In the genomic region with DNA sequence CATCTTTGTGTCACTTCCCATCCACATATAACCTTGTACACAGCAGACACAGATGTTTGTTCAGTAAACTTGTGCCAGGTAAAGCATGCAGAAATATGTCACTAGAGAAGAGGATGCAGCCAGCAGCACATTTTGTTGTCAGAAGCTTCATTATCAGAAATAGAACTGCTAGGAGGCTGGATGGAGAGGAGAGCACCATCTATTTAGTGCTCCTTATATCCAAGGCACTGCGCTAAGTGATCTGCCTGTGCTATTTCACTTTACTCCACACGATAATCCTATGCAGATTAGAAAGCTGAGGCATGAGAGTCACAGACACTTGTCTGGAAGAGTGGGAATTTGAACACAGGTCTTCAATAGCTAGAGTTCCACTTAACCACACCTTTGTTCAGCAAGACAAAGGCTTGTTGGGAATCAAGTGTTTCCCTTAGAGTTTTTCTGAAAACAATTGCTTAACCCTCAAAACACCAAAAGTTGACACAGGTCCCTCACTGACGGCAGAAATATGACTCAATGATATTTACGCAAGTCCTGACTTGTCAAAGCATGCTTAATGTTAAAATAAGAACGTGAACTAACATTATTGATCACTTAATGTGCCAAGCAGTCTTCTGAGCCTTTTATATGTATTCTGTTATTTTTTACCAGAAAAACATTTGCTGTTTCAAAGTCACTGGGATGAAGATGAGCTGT, we compare ENCODE assay signal across 10 cellular contexts. TPM values are rescaled to one million over a fixed set of nuclear protein-coding genes. Genes with fewer than 3 reads are reported as not detected.
DNase-seq lines count a peak whose midpoint lies in the region; ATAC-seq and TF ChIP-seq lines count a peak whose summit lies in the region.
"Had no signal": no experiment of that assay in that cellular context is flagged by ENCODE, and none has a peak within 500 bp of the region (broad histone marks: within the 10 kb centered on the region; RNA-seq: fewer than 3 reads in every experiment).

No MANE protein-coding gene starts in this region.

- no peak overlapping the region for H2BK12ac ChIP-seq in neuronal stem cell (ENCODE audit: low read length)

- H3K4me1 ChIP-seq in OCI-LY7 (ENCODE audit: insufficient read depth, low read length, poor library complexity, severe bottlenecking) (no peaks in the 10 kb centered on the region), neuronal stem cell (ENCODE audit: control insufficient read depth in 2 of 2, insufficient read depth in 1 of 2, low read depth in 1 of 2, low read length in 2 of 2) (peaks cover 5 to 8% of the 10 kb centered on the region in 2 donors)

- H3K27me3 ChIP-seq in dorsolateral prefrontal cortex (no peaks in the 10 kb centered on the region), neuronal stem cell (ENCODE audit: control insufficient read depth in 3 of 3, insufficient read depth in 3 of 3, low read depth in 1 of 3, low read length in 3 of 3) (peaks cover 0 to 48% (median 0%) of the 10 kb centered on the region in 3 experiments)
- H3K27me3 ChIP-seq: colonic mucosa had no signal

- no peak overlapping the region for H3K18ac ChIP-seq in neuronal stem cell (ENCODE audit: low read length)

- H3K79me1 ChIP-seq in neuronal stem cell (ENCODE audit: low read depth, low read length) = no peaks in the 10 kb centered on the region

- H2AK5ac ChIP-seq in neuronal stem cell (ENCODE audit: low read depth, low read length) = no peak overlapping the region

- no peaks in the 10 kb centered on the region for H4K20me1 ChIP-seq in OCI-LY7 (ENCODE audit: insufficient read depth, low read length)

- ATAC-seq in HG03354 (IDR thresholded peaks at IDR 0.05; ENCODE audit: poor library complexity, severe bottlenecking, unreplicated experiment) (no peak), HG02981 (IDR thresholded peaks at IDR 0.05; ENCODE audit: unreplicated experiment) (no peak)

- DNase-seq in SIG-M5 treated with dmso at 0.1 percent for 504 hours (lab: John Stamatoyannopoulos, UW; ENCODE audit: unreplicated experiment) (peak; percentile 53), SIG-M5 (lab: John Stamatoyannopoulos, UW) (no peak), OCI-LY7 (ENCODE audit: low spot score) (no peak), dorsolateral prefrontal cortex (no peak), neuronal stem cell (ENCODE audit: low spot score) (no peak), dermis blood vessel endothelial cell (no peak)
- DNase-seq: colonic mucosa had no signal

- no peak overlapping the region for H3K23ac ChIP-seq in neuronal stem cell (ENCODE audit: low read depth, low read length, poor library complexity)

- H3K36me3 ChIP-seq in OCI-LY7 (ENCODE audit: insufficient read depth, low read length) (no peaks in the 10 kb centered on the region), neuronal stem cell (replicated peaks in 1 of 2; ENCODE audit: control insufficient read depth in 2 of 2, insufficient read depth in 2 of 2, low read length in 2 of 2) (peaks cover 2 to 12% of the 10 kb centered on the region in 2 donors)
- H3K36me3 ChIP-seq: colonic mucosa had no signal

- peak overlapping the region; percentile 96 for H2AFZ ChIP-seq in OCI-LY7 (ENCODE audit: low read length)
- H2AFZ ChIP-seq in neuronal stem cell (ENCODE audit: low read length) = peak overlapping the region; percentile 98

- H2BK15ac ChIP-seq in neuronal stem cell (ENCODE audit: low read length) = no peak overlapping the region

- H2BK5ac ChIP-seq in neuronal stem cell (ENCODE audit: low read length) = no peak overlapping the region

- intact Hi-C loops in OCI-LY7 (cut with micrococcal nuclease; ENCODE audit: unreplicated experiment) = no loop called here
- intact Hi-C loops in dorsolateral prefrontal cortex (cut with DNase I) = loop anchor here (1.0 to 2.0 kb wide), 3 partner anchors 31 to 64 kb away; partner anchors contain the start of gene LAP3 (in 1 of the 2)

- no CpG with 5 or more reads among the region's 5 CpGs for WGBS in neuronal stem cell (ENCODE audit: extremely low coverage in 2 of 2, insufficient read length in 2 of 2, insufficient replicate concordance in 1 of 2), 2 donors

- POLR2A ChIA-PET in OCI-LY7 (lab: Charles Lee) = interaction anchor here (0.6 kb wide), 1 partner anchor 1103 kb away, joined by 4 read pairs; no protein-coding TSS in a partner anchor

- H3K4me3 ChIP-seq in OCI-LY7 (ENCODE audit: low read depth, low read length, poor library complexity, severe bottlenecking) (peak overlapping the region; percentile 69), dorsolateral prefrontal cortex (peak overlapping the region in 30 of 59 donors; percentile 69 to 94 (median 84)), neuronal stem cell (ENCODE audit: low read length in 2 of 2) (no peak overlapping the region)

- CTCF ChIA-PET in OCI-LY7 (lab: Charles Lee; ENCODE audit: unreplicated experiment) = no interaction called here

- H3K9me3 ChIP-seq in OCI-LY7 (ENCODE audit: low read length) = no peaks in the 10 kb centered on the region
- H3K9me3 ChIP-seq in neuronal stem cell (replicated peaks in 1 of 2; ENCODE audit: control insufficient read depth in 2 of 2, insufficient read depth in 1 of 2, low read depth in 1 of 2, low read length in 2 of 2) = no peaks in the 10 kb centered on the region
- H3K9me3 ChIP-seq: colonic mucosa had no signal

- H3K9ac ChIP-seq in neuronal stem cell (ENCODE audit: low read depth, low read length, poor library complexity) = no peak overlapping the region

- H4K91ac ChIP-seq in neuronal stem cell (ENCODE audit: low read depth, low read length, poor library complexity) = no peak overlapping the region

- H3K9me2 ChIP-seq in OCI-LY7 (ENCODE audit: insufficient read depth, low read length) = no peaks in the 10 kb centered on the region

- TF ChIP-seq CTCF in OCI-LY7 (conservative IDR thresholded peaks at IDR 0.05; ENCODE audit: low read length) = no peak
- TF ChIP-seq CTCF in dorsolateral prefrontal cortex (IDR thresholded peaks at IDR 0.05 in 54 of 56, conservative IDR thresholded peaks at IDR 0.05 in 2 of 56; ENCODE audit: low read depth in 1 of 56, partially characterized antibody in 56 of 56) = no peak

- no peak overlapping the region for H4K8ac ChIP-seq in neuronal stem cell (ENCODE audit: low read depth, low read length)

- H3K4me2 ChIP-seq in OCI-LY7 (ENCODE audit: low read length) (peak overlapping the region; percentile 56), neuronal stem cell (ENCODE audit: insufficient read depth, low read length, poor library complexity, severe bottlenecking) (no peak overlapping the region)

- H3K27ac ChIP-seq in OCI-LY7 (ENCODE audit: low read depth, low read length, poor library complexity, severe bottlenecking) (no peak overlapping the region), dorsolateral prefrontal cortex (peak overlapping the region; percentile 72 to 99 (median 95)), neuronal stem cell (replicated peaks; ENCODE audit: low read length) (no peak overlapping the region)
- H3K27ac ChIP-seq: colonic mucosa had no signal

- no peaks in the 10 kb centered on the region for H3K79me2 ChIP-seq in OCI-LY7 (ENCODE audit: insufficient read depth, low read depth, low read length)

- H2BK120ac ChIP-seq in neuronal stem cell (ENCODE audit: low read depth, low read length) = no peak overlapping the region

- BruUV-seq in OCI-LY7 (replicated peaks; lab: Mats Ljungman, UMichigan) = no TSS peak

- no peak overlapping the region for H3K14ac ChIP-seq in neuronal stem cell (ENCODE audit: low read length)

- no peak overlapping the region for H3K4ac ChIP-seq in neuronal stem cell (ENCODE audit: low read length)

RNA-seq across cellular contexts. Expression of gene QDPR, which starts 1.2 kb away (rescaled TPM):
- total RNA-seq in OCI-LY7 (2014; rRNA removed; shearing (Covaris generic)) = 2.9 and 3.9 TPM in 2 replicates
- 2.5 and 2.8 TPM in 2 replicates for total RNA-seq in OCI-LY7 (2022)
- 1,000 to 10,000 TPM in 1 of 120 experiments, 100 to 1,000 TPM in 119; 164 to 1,204 (median 436) TPM for total RNA-seq in dorsolateral prefrontal cortex
- polyA plus RNA-seq in neuronal stem cell (2013, experiment 1 of 2) = 24.4 TPM
- polyA plus RNA-seq in neuronal stem cell (2013, experiment 2 of 2) = 25.5 TPM
- total RNA-seq in dermis blood vessel endothelial cell = 10.6 and 15.1 TPM in 2 replicates

RNA-seq across cellular contexts. Expression of gene CLRN2, which starts 1.8 kb away (rescaled TPM):
- total RNA-seq in OCI-LY7 (2014; rRNA removed; shearing (Covaris generic)) = not detected in 2 replicates
- total RNA-seq in OCI-LY7 (2022) = not detected in 2 replicates
- total RNA-seq in dorsolateral prefrontal cortex = not detected
- not detected for polyA plus RNA-seq in neuronal stem cell (2013, experiment 1 of 2)
- polyA plus RNA-seq in neuronal stem cell (2013, experiment 2 of 2) = not detected
- not detected in 2 replicates for total RNA-seq in dermis blood vessel endothelial cell
- total RNA-seq: colonic mucosa had no signal
- polyA plus RNA-seq: neural cell had no signal

Comparison
In these comparisons a context has a peak if more than half of its experiments do, and no peak if none do; other contexts are left out.
1. H3K27ac ChIP-seq: peak in dorsolateral prefrontal cortex (59 of 59); none in OCI-LY7 (single experiment) and neuronal stem cell (single experiment).
2. H3K4me3 ChIP-seq: peak in OCI-LY7 (single experiment) and dorsolateral prefrontal cortex (30 of 59); none in neuronal stem cell (0 of 2).
3. RNA of gene QDPR, which starts 1.2 kb away (total RNA-seq): 164 to 1,204 TPM in dorsolateral prefrontal cortex; 10.6 to 15.1 TPM in dermis blood vessel endothelial cell and 2.5 to 3.9 TPM in OCI-LY7; every median in the first group is over 10 times any median in the second.